ENCODE assay signal across 16 cellular contexts in the genomic region with DNA sequence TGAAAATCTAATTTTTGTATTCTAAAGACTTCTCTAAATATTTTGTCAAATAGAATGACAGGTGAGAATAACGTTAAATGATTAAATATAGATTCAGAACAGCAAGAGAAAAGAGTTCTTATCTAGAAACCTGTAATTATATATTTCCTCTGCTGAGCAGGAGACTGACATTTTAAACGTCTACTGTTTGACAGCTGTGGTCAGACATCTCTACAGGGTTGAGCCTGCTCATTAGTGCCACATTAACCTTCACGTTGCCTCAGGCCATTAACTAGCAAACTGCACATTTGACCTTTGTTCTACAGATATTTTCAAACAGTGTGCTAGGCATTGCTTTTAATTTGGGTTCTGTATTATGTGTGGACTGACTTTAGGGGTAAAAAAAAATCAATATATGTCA.
"Had no signal": no experiment of that assay in that cellular context is flagged by ENCODE, and none has a peak within 500 bp of the region (broad histone marks: within the 10 kb centered on the region; RNA-seq: fewer than 3 reads in every experiment).

No MANE protein-coding gene starts in this region.

- H3K4me3 Mint-ChIP-seq: activated CD4-positive, alpha-beta T cell treated with anti-CD3 and anti-CD28 coated beads, Interleukin-2, amount 10 ng/mL, durations not matched to agents 24 days and 14 days; activated CD8-positive, alpha-beta T cell treated with anti-CD3 and anti-CD28 coated beads, Interleukin-2, amount 10 ng/mL, durations not matched to agents 7 days and 5 days; activated naive CD8-positive, alpha-beta T cell treated with anti-CD3 and anti-CD28 coated beads, Interleukin-2, amount 10 ng/mL, durations not matched to agents 7 days and 5 days; activated T-cell treated with anti-CD3 and anti-CD28 coated beads, Interleukin-2, amount 50 U/mL, for 24 hours; natural killer cell treated with Interleukin-12 subunit alpha and Interleukin-12 subunit beta and Interleukin-15 and Interleukin-18, amount 100 ng/mL, for 72 hours; stimulated activated naive CD8-positive, alpha-beta T cell treated with anti-CD3 and anti-CD28 coated beads, Interleukin-15, Interleukin-2, amounts not matched to agents 100 ng/mL and 50 ng/mL, for 24 hours had no signal

- H3K27me3 Mint-ChIP-seq: activated CD4-positive, alpha-beta T cell treated with anti-CD3 and anti-CD28 coated beads, Interleukin-2, amount 10 ng/mL, durations not matched to agents 24 days and 14 days; activated naive CD8-positive, alpha-beta T cell treated with anti-CD3 and anti-CD28 coated beads, Interleukin-2, amount 10 ng/mL, durations not matched to agents 7 days and 5 days; activated T-cell treated with anti-CD3 and anti-CD28 coated beads, Interleukin-2, amount 50 U/mL, for 24 hours; natural killer cell treated with Interleukin-12 subunit alpha and Interleukin-12 subunit beta and Interleukin-15 and Interleukin-18, amount 100 ng/mL, for 72 hours had no signal

- H3K9me3 Mint-ChIP-seq: activated CD4-positive, alpha-beta T cell treated with anti-CD3 and anti-CD28 coated beads, Interleukin-2, amount 10 ng/mL, durations not matched to agents 24 days and 14 days; activated naive CD8-positive, alpha-beta T cell treated with anti-CD3 and anti-CD28 coated beads, Interleukin-2, amount 10 ng/mL, durations not matched to agents 7 days and 5 days; activated T-cell treated with anti-CD3 and anti-CD28 coated beads, Interleukin-2, amount 50 U/mL, for 24 hours; activated T-helper 2 cell treated with anti-CD3 and anti-CD28 coated beads, Interferon-gamma antibody, Interleukin-2, Interleukin-4, amounts not matched to agents 10 μg/mL and 5 μg/mL and 100 μg/mL, durations not matched to agents 14 hours and 24 hours and 36 hours had no signal

- H3K27ac Mint-ChIP-seq: activated CD4-positive, alpha-beta T cell treated with anti-CD3 and anti-CD28 coated beads, Interleukin-2, amount 10 ng/mL, durations not matched to agents 24 days and 14 days; activated CD8-positive, alpha-beta T cell treated with anti-CD3 and anti-CD28 coated beads, Interleukin-2, amount 10 ng/mL, durations not matched to agents 7 days and 5 days; activated naive CD8-positive, alpha-beta T cell treated with anti-CD3 and anti-CD28 coated beads, Interleukin-2, amount 10 ng/mL, durations not matched to agents 7 days and 5 days; activated T-cell treated with anti-CD3 and anti-CD28 coated beads, Interleukin-2, amount 50 U/mL, for 24 hours; activated T-helper 2 cell treated with anti-CD3 and anti-CD28 coated beads, Interferon-gamma antibody, Interleukin-2, Interleukin-4, amounts not matched to agents 10 μg/mL and 5 μg/mL and 100 μg/mL, durations not matched to agents 14 hours and 24 hours and 36 hours; natural killer cell treated with Interleukin-12 subunit alpha and Interleukin-12 subunit beta and Interleukin-15 and Interleukin-18, amount 100 ng/mL, for 72 hours; stimulated activated naive CD8-positive, alpha-beta T cell treated with anti-CD3 and anti-CD28 coated beads, Interleukin-15, Interleukin-2, amounts not matched to agents 100 ng/mL and 50 ng/mL, for 24 hours had no signal

- ATAC-seq: activated CD8-positive, alpha-beta T cell treated with anti-CD3 and anti-CD28 coated beads, Interleukin-2, amount 10 ng/mL, durations not matched to agents 7 days and 5 days; left cardiac atrium; lower lobe of right lung; natural killer cell treated with Interleukin-12 subunit alpha and Interleukin-12 subunit beta and Interleukin-15 and Interleukin-18, amount 100 ng/mL, for 72 hours had no signal

- DNase-seq: activated CD4-positive, alpha-beta T cell treated with anti-CD3 and anti-CD28 coated beads, Interleukin-2, amount 10 ng/mL, durations not matched to agents 24 days and 14 days; activated CD8-positive, alpha-beta T cell treated with anti-CD3 and anti-CD28 coated beads, Interleukin-2, amount 10 ng/mL, durations not matched to agents 7 days and 5 days; activated naive CD4-positive, alpha-beta T cell treated with Interleukin-2 at 50 U/mL for 16 hours; activated naive CD8-positive, alpha-beta T cell treated with anti-CD3 and anti-CD28 coated beads, Interleukin-2, amount 10 ng/mL, durations not matched to agents 7 days and 5 days; activated T-cell treated with anti-CD3 and anti-CD28 coated beads, Interleukin-2, amount 50 U/mL, for 24 hours; amygdala; caudate nucleus; left cardiac atrium; lower lobe of right lung; occipital lobe; posterior cingulate gyrus; T1000; trophoblast cell had no signal

- H3K36me3 Mint-ChIP-seq: activated naive CD8-positive, alpha-beta T cell treated with anti-CD3 and anti-CD28 coated beads, Interleukin-2, amount 10 ng/mL, durations not matched to agents 7 days and 5 days; natural killer cell treated with Interleukin-12 subunit alpha and Interleukin-12 subunit beta and Interleukin-15 and Interleukin-18, amount 100 ng/mL, for 72 hours had no signal

- H3K4me1 Mint-ChIP-seq: activated CD4-positive, alpha-beta T cell treated with anti-CD3 and anti-CD28 coated beads, Interleukin-2, amount 10 ng/mL, durations not matched to agents 24 days and 14 days; activated naive CD8-positive, alpha-beta T cell treated with anti-CD3 and anti-CD28 coated beads, Interleukin-2, amount 10 ng/mL, durations not matched to agents 7 days and 5 days had no signal
